In genomic region chr11:62727007-62727832, GRCh38 we compare ENCODE assay signal across 1 cellular context.
TF ChIP-seq lines count a peak whose summit lies in the region.

Gene HNRNPUL2 (minus strand): TSS chr11:62727457. CDS start chr11:62727156, 301 bp downstream.

TF ChIP-seq in HCT116, 20 proteins besides CTCF, POLR2A, EP300 and RAD21 (continued from another document):
- TF ChIP-seq ATF3 (IDR thresholded peaks at IDR 0.05) (no peak), SP1 (IDR thresholded peaks at IDR 0.05; ENCODE audit: low read depth) (no peak; the same call in 1 of the 2 replicates), FOSL1 (IDR thresholded peaks at IDR 0.05; ENCODE audit: low read depth) (no peak), YY1 (IDR thresholded peaks at IDR 0.05; ENCODE audit: extremely low read depth, insufficient replicate concordance, low read depth, low read length) (no peak), ZFX (IDR thresholded peaks at IDR 0.05) (peak; percentile 82), EGR1 (IDR thresholded peaks at IDR 0.05; ENCODE audit: low read depth) (peak; percentile 28; the same call in 1 of the 2 replicates), ELF1 (IDR thresholded peaks at IDR 0.05; ENCODE audit: borderline replicate concordance, low read depth) (peak; percentile 57; the same call in 1 of the 2 replicates), JUND (IDR thresholded peaks at IDR 0.05) (no peak), ZNF274 (IDR thresholded peaks at IDR 0.05; ENCODE audit: low read depth, low read length) (no peak), ZBTB33 (IDR thresholded peaks at IDR 0.05; ENCODE audit: extremely low read depth, insufficient replicate concordance, low read length) (no peak), TCF7L2 (IDR thresholded peaks at IDR 0.05; ENCODE audit: borderline replicate concordance, extremely low read depth, insufficient read depth, insufficient read length) (peak; percentile 74), POLR2AphosphoS5 (IDR thresholded peaks at IDR 0.05; ENCODE audit: low read depth, low read length) (peak; percentile 90)
